In genomic region chr11:66524304-66525040, GRCh38 we compare ENCODE assay signal across 20 cellular contexts. TPM values are rescaled to one million over a fixed set of nuclear protein-coding genes. Genes with fewer than 3 reads are reported as not detected.
DNase-seq lines count a peak whose midpoint lies in the region; ATAC-seq and TF ChIP-seq lines count a peak whose summit lies in the region.
"Had no signal": no experiment of that assay in that cellular context is flagged by ENCODE, and none has a peak within 500 bp of the region (broad histone marks: within the 10 kb centered on the region; RNA-seq: fewer than 3 reads in every experiment).

No MANE protein-coding gene starts in this region.

- intact Hi-C loops in Right ventricle myocardium superior (cut with DNase I), result no loop called here
- intact Hi-C loops in Right ventricle myocardium inferior (cut with DNase I), result no loop called here
- intact Hi-C loops in left ventricle myocardium superior (cut with micrococcal nuclease), result no loop called here
- intact Hi-C loops in psoas muscle (cut with DNase I), result no loop called here

- 36 to 63% (median 41%) methylated on average over 10 of the region's 10 CpGs for WGBS in psoas muscle, 3 donors

- DNase-seq in Right ventricle myocardium superior (no peak), Right ventricle myocardium inferior (ENCODE audit: missing footprints) (no peak), left ventricle myocardium superior (no peak), psoas muscle (peak in 1 of 2 donors; percentile 75), HuH-7.5 (ENCODE audit: low spot score) (no peak), iPS-NIHi11 (ENCODE audit: low spot score) (no peak)
- DNase-seq: AML-193; Caco-2; CD4-positive, alpha-beta T cell; GM23248 had no signal

- H3K27ac ChIP-seq in psoas muscle, result peak overlapping the region; percentile 51
- H3K27ac ChIP-seq: 22Rv1, A549, C4-2B, GM23248, HL-60 had no signal

- peaks cover 3 to 59% of the 10 kb centered on the region in 2 donors for H3K36me3 ChIP-seq in psoas muscle (ENCODE audit: insufficient read depth in 1 of 2, low read depth in 1 of 2)

- peak; percentile 48 for ATAC-seq in Right ventricle myocardium superior (ENCODE audit: poor library complexity)
- ATAC-seq in Right ventricle myocardium inferior, result no peak
- peak; percentile 53 for ATAC-seq in left ventricle myocardium superior
- peak; percentile 63 to 95 (median 93) for ATAC-seq in psoas muscle
- no peak for ATAC-seq in GM18502 (IDR thresholded peaks at IDR 0.05; ENCODE audit: poor library complexity, unreplicated experiment)

- H3K9me3 ChIP-seq in psoas muscle, result no peaks in the 10 kb centered on the region
- H3K9me3 ChIP-seq: A549, Caco-2, HAP-1 had no signal

- TF ChIP-seq CTCF in psoas muscle (IDR thresholded peaks at IDR 0.05), result no peak

- H3K4me3 ChIP-seq in psoas muscle, result no peak overlapping the region
- H3K4me3 ChIP-seq: A549, GM23248, HAP-1 had no signal

- H3K4me1 ChIP-seq in psoas muscle, result no peaks in the 10 kb centered on the region
- H3K4me1 ChIP-seq: A549, Caco-2, HAP-1 had no signal

- no peaks in the 10 kb centered on the region for H3K27me3 ChIP-seq in psoas muscle (ENCODE audit: insufficient read depth in 3 of 3, low read length in 2 of 3)

RNA-seq across cellular contexts. Expression of gene BBS1, which starts 14.0 kb away (rescaled TPM):
- total RNA-seq in Right ventricle myocardium superior, result 12.1 TPM
- total RNA-seq in Right ventricle myocardium inferior, result 20.9 TPM
- 17.8 TPM for total RNA-seq in left ventricle myocardium superior
- 10 to 100 TPM in 3 of 4 donors, 1 to 10 TPM in 1; 8.4 to 15.3 (median 12.1) TPM for total RNA-seq in psoas muscle
- 10 to 100 TPM in 1 of 3 donors, 1 to 10 TPM in 2; 4.4 to 13.8 (median 5.0) TPM for polyA plus RNA-seq in psoas muscle

RNA-seq across cellular contexts. Expression of gene ZDHHC24, which starts 21.4 kb away (rescaled TPM):
- 4.4 TPM for total RNA-seq in Right ventricle myocardium superior
- total RNA-seq in Right ventricle myocardium inferior, result 4.0 TPM
- total RNA-seq in left ventricle myocardium superior, result 5.5 TPM
- total RNA-seq in psoas muscle, result 1 to 10 TPM; 3.9 to 6.5 (median 5.2) TPM
- 1 to 10 TPM; 5.4 to 7.6 (median 5.5) TPM for polyA plus RNA-seq in psoas muscle

RNA-seq across cellular contexts. Expression of gene ACTN3, which starts 22.2 kb away (rescaled TPM):
- total RNA-seq in Right ventricle myocardium superior, result not detected
- total RNA-seq in Right ventricle myocardium inferior, result not detected
- not detected for total RNA-seq in left ventricle myocardium superior
- total RNA-seq in psoas muscle, result 100 to 1,000 TPM in 1 of 4 donors, 10 to 100 TPM in 2, 1 to 10 TPM in 1; 2.9 to 254 (median 78.4) TPM
- polyA plus RNA-seq in psoas muscle, result 100 to 1,000 TPM in 1 of 3 donors, 10 to 100 TPM in 1, 1 to 10 TPM in 1; 8.7 to 531 (median 15.1) TPM
- total RNA-seq: Caco-2, GM23248, H4, HT1080 had no signal
- polyA plus RNA-seq: A549, BJ, GM23248, IgD-negative memory B cell had no signal

RNA-seq across cellular contexts. Expression of gene CTSF, which starts 43.9 kb away (rescaled TPM):
- 59.3 TPM for total RNA-seq in Right ventricle myocardium superior
- 51.0 TPM for total RNA-seq in Right ventricle myocardium inferior
- total RNA-seq in left ventricle myocardium superior, result 64.5 TPM
- total RNA-seq in psoas muscle, result 10 to 100 TPM; 31.5 to 79.0 (median 50.3) TPM
- 10 to 100 TPM; 16.5 to 33.0 (median 31.5) TPM for polyA plus RNA-seq in psoas muscle
- total RNA-seq: Caco-2 had no signal

RNA-seq across cellular contexts. Expression of gene DPP3, which starts 44.2 kb away (rescaled TPM):
- total RNA-seq in Right ventricle myocardium superior (11.1 TPM), Right ventricle myocardium inferior (15.8 TPM), left ventricle myocardium superior (9.7 TPM), psoas muscle (10 to 100 TPM; 24.0 to 44.4 (median 29.8) TPM)
- polyA plus RNA-seq in psoas muscle, result 10 to 100 TPM; 30.7 to 58.7 (median 57.9) TPM

Comparison
In these comparisons a context has a peak if more than half of its experiments do, and no peak if none do; other contexts are left out.
1. ATAC-seq: peak in Right ventricle myocardium superior (single experiment), left ventricle myocardium superior (single experiment) and psoas muscle (4 of 4); none in Right ventricle myocardium inferior (single experiment) and GM18502 (single experiment).